In genomic region chr20:45969712-45970634, GRCh38 we compare ENCODE assay signal across 8 cellular contexts. TPM values are rescaled to one million over a fixed set of nuclear protein-coding genes. Genes with fewer than 3 reads are reported as not detected.
A peak's percentile ranks its signal among the peaks of the same experiment; 100 is the strongest.
DNase-seq lines count a peak whose midpoint lies in the region; ATAC-seq lines count a peak whose summit lies in the region.

No MANE protein-coding gene starts in this region.

- DNase-seq in activated effector memory CD4-positive, alpha-beta T cell treated with anti-CD3 and anti-CD28 coated beads, Interleukin-2, amount 50 U/mL, for 16 hours = peak; percentile 64
- DNase-seq in activated effector memory CD4-positive, alpha-beta T cell treated with Interleukin-2 at 50 U/mL for 16 hours = no peak
- peak; percentile 56 for DNase-seq in MV-4-11 (lab: John Stamatoyannopoulos, UW)
- peak; percentile 86 for DNase-seq in SW480 (ENCODE audit: low spot score)
- DNase-seq in epidermal melanocyte (ENCODE audit: insufficient read length, low spot score) = peak; percentile 80
- DNase-seq in naive thymus-derived CD4-positive, alpha-beta T cell = peak in 4 of 9 donors; percentile 18 to 35 (median 23)

- peaks cover 0 to 4% (median 0%) of the 10 kb centered on the region in 5 donors for H3K27me3 Mint-ChIP-seq in naive thymus-derived CD4-positive, alpha-beta T cell

- H3K9me3 ChIP-seq in naive thymus-derived CD4-positive, alpha-beta T cell (ENCODE audit: control insufficient read depth in 2 of 3, low read length in 3 of 3) = no peaks in the 10 kb centered on the region

- no peak for ATAC-seq in naive thymus-derived CD4-positive, alpha-beta T cell
- ATAC-seq in GM18861 (IDR thresholded peaks at IDR 0.05; ENCODE audit: unreplicated experiment) (no peak), GM19455 (IDR thresholded peaks at IDR 0.05; ENCODE audit: unreplicated experiment) (no peak)

- peak overlapping the region; percentile 99 to 100 (median 100) for H3K27ac Mint-ChIP-seq in naive thymus-derived CD4-positive, alpha-beta T cell

- H3K36me3 Mint-ChIP-seq in naive thymus-derived CD4-positive, alpha-beta T cell = peaks cover 0 to 12% (median 6%) of the 10 kb centered on the region in 5 donors

- CTCF ChIA-PET in naive thymus-derived CD4-positive, alpha-beta T cell (lab: Charles Lee) = interaction anchor here (0.6 to 6.9 kb wide), 20 partner anchors 9 to 602 kb away, joined by 3 to 54 read pairs (median 4); partner anchors contain the start of genes PCIF1 and ZSWIM1

- H3K4me1 ChIP-seq in naive thymus-derived CD4-positive, alpha-beta T cell (ENCODE audit: control insufficient read depth in 2 of 2, insufficient read depth in 2 of 2, low read length in 2 of 2) = peaks cover 24 to 26% of the 10 kb centered on the region in 2 donors

- H3K4me3 ChIP-seq in naive thymus-derived CD4-positive, alpha-beta T cell (ENCODE audit: low read length) = peak overlapping the region; percentile 74

- POLR2A ChIA-PET in naive thymus-derived CD4-positive, alpha-beta T cell (lab: Charles Lee) = interaction anchor here (0.6 to 9.4 kb wide), 15 partner anchors 9 to 394 kb away, joined by 3 to 174 read pairs (median 5); partner anchors contain the start of genes ACOT8, CTSA, NEURL2 and PCIF1

- H3K27ac ChIP-seq in naive thymus-derived CD4-positive, alpha-beta T cell (ENCODE audit: low read depth, low read length) = peak overlapping the region; percentile 98

- peak overlapping the region; percentile 80 to 100 (median 92) for H3K4me3 Mint-ChIP-seq in naive thymus-derived CD4-positive, alpha-beta T cell

- peaks cover 17 to 27% (median 24%) of the 10 kb centered on the region in 7 donors for H3K4me1 Mint-ChIP-seq in naive thymus-derived CD4-positive, alpha-beta T cell

- intact Hi-C loops in naive thymus-derived CD4-positive, alpha-beta T cell (cut with micrococcal nuclease) = loop anchor here in 1 of 2 donors (5.0 kb wide), 3 partner anchors 37 to 608 kb away; partner anchors contain the start of genes DNTTIP1, MMP9, SYS1 and WFDC3

- H3K27me3 ChIP-seq in naive thymus-derived CD4-positive, alpha-beta T cell (ENCODE audit: control insufficient read depth in 2 of 2, insufficient read depth in 2 of 2, low read length in 2 of 2) = no peaks in the 10 kb centered on the region

- H3K9me3 Mint-ChIP-seq in naive thymus-derived CD4-positive, alpha-beta T cell = peaks cover 0 to 6% (median 0%) of the 10 kb centered on the region in 11 donors

- H3K36me3 ChIP-seq in naive thymus-derived CD4-positive, alpha-beta T cell (ENCODE audit: control insufficient read depth in 2 of 3, insufficient read depth in 3 of 3, low read length in 3 of 3) = peaks cover 17 to 51% (median 20%) of the 10 kb centered on the region in 3 experiments

RNA-seq across cellular contexts. Expression of gene ZNF335, which starts 2.0 kb away (rescaled TPM):
- 10 to 100 TPM; 39.9 to 95.2 (median 53.8) TPM for total RNA-seq in naive thymus-derived CD4-positive, alpha-beta T cell
- polyA plus RNA-seq in naive thymus-derived CD4-positive, alpha-beta T cell = 10 to 100 TPM in 1 of 2 donors, 1 to 10 TPM in 1; 7.1 to 14.6 TPM

RNA-seq across cellular contexts. Expression of gene PCIF1, which starts 35.5 kb away (rescaled TPM):
- total RNA-seq in naive thymus-derived CD4-positive, alpha-beta T cell = 10 to 100 TPM; 42.3 to 79.6 (median 67.0) TPM
- 100 to 1,000 TPM in 1 of 2 donors, 10 to 100 TPM in 1; 68.7 to 130 TPM for polyA plus RNA-seq in naive thymus-derived CD4-positive, alpha-beta T cell

RNA-seq across cellular contexts. Expression of gene MMP9, which starts 38.7 kb away (rescaled TPM):
- total RNA-seq in naive thymus-derived CD4-positive, alpha-beta T cell = 10 to 100 TPM in 2 of 5 experiments, 1 to 10 TPM in 1, under 1 TPM in 2; 0.19 to 13.0 (median 1.9) TPM
- not detected for polyA plus RNA-seq in naive thymus-derived CD4-positive, alpha-beta T cell

RNA-seq across cellular contexts. Expression of gene PLTP, which starts 58.0 kb away (rescaled TPM):
- total RNA-seq in naive thymus-derived CD4-positive, alpha-beta T cell = under 1 TPM in 4 of 5 experiments, not detected in 1; 0.31 to 0.44 (median 0.37) TPM
- not detected for polyA plus RNA-seq in naive thymus-derived CD4-positive, alpha-beta T cell

RNA-seq across cellular contexts. Expression of gene SLC12A5, which starts 59.0 kb away (rescaled TPM):
- total RNA-seq in naive thymus-derived CD4-positive, alpha-beta T cell = not detected
- polyA plus RNA-seq in naive thymus-derived CD4-positive, alpha-beta T cell = not detected
